Comparison of ENCODE assay signal across 18 cellular contexts in genomic region chr18:24214144-24214543, GRCh38.
DNase-seq lines count a peak whose midpoint lies in the region; ATAC-seq and TF ChIP-seq lines count a peak whose summit lies in the region.
"Had no signal": no experiment of that assay in that cellular context is flagged by ENCODE, and none has a peak within 500 bp of the region (broad histone marks: within the 10 kb centered on the region; RNA-seq: fewer than 3 reads in every experiment).

No MANE protein-coding gene starts in this region.

- peak overlapping the region; percentile 47 for H3K4me3 Mint-ChIP-seq in Calu3 (ENCODE audit: low read depth, unreplicated experiment)
- H3K4me3 Mint-ChIP-seq: central memory CD8-positive, alpha-beta T cell; endodermal cell; stimulated activated naive B cell treated with anti-CD40 and anti-IgM and Interleukin-4, amounts not matched to agents 10 μg/mL and 1 μg/mL and 100 μg/mL, for 72 hours had no signal

- in situ Hi-C loops in gastrocnemius medialis (cut with MboI; ENCODE audit: low sequenced_read_pairs in 4 of 4): loop anchor here in 2 of 4 donors (10.0 kb wide), 2 partner anchors 51 to 59 kb away; no protein-coding TSS in a partner anchor

- intact Hi-C loops in Calu3 (cut with micrococcal nuclease; ENCODE audit: unreplicated experiment): loop anchor here (2.0 kb wide), 1 partner anchor 57 kb away; no protein-coding TSS in a partner anchor
- intact Hi-C loops in PC-9 (cut with micrococcal nuclease; ENCODE audit: unreplicated experiment): loop anchor here (10.0 kb wide), 1 partner anchor 79 kb away; the partner anchor contains the start of gene CABYR
- intact Hi-C loops in gastrocnemius medialis (cut with DNase I; ENCODE audit: low total_unique reads): loop anchor here (10.0 kb wide), 1 partner anchor 629 kb away; the partner anchor contains the start of gene NPC1

- no peaks in the 10 kb centered on the region for H3K27me3 ChIP-seq in PC-9 (ENCODE audit: insufficient read depth, low read depth)
- H3K27me3 ChIP-seq in layer of hippocampus (ENCODE audit: control insufficient read depth, insufficient read depth, low read length): no peaks in the 10 kb centered on the region
- H3K27me3 ChIP-seq in gastrocnemius medialis: no peaks in the 10 kb centered on the region
- H3K27me3 ChIP-seq: MG63, uterus had no signal

- no peak for DNase-seq in Calu3
- DNase-seq in PC-9: no peak
- DNase-seq in gastrocnemius medialis: no peak
- no peak for DNase-seq in activated CD4-positive, alpha-beta T cell treated with anti-CD3 and anti-CD28 coated beads, Interleukin-2, amount 50 U/mL, for 1 hour
- DNase-seq in activated effector memory CD4-positive, alpha-beta T cell treated with anti-CD3 and anti-CD28 coated beads, Interleukin-2, amount 50 U/mL, for 16 hours: no peak
- no peak for DNase-seq in NCI-H226
- DNase-seq: endodermal cell; left colon; MG63; NCI-H1694 treated with DMSO at 0.1 percent for 48 hours; NCI-H510A; stimulated activated naive B cell treated with anti-CD40 and anti-IgM and Interleukin-4, amounts not matched to agents 10 μg/mL and 1 μg/mL and 100 μg/mL, for 72 hours; T-helper 9 cell; uterus had no signal

- H3K4me1 ChIP-seq in PC-9 (replicated peaks; ENCODE audit: insufficient read depth) (peaks cover 53% of the 10 kb centered on the region), gastrocnemius medialis (peaks cover 38 to 42% of the 10 kb centered on the region in 2 donors)
- H3K4me1 ChIP-seq: prostate gland, uterus had no signal

- H3K4me1 Mint-ChIP-seq in Calu3 (ENCODE audit: low read depth, unreplicated experiment): peaks cover 56% of the 10 kb centered on the region
- H3K4me1 Mint-ChIP-seq: central memory CD8-positive, alpha-beta T cell had no signal

- peaks cover 36% of the 10 kb centered on the region for H3F3A ChIP-seq in PC-9 (ENCODE audit: insufficient read depth, low read depth)

- peak overlapping the region; percentile 62 for H3K4me2 ChIP-seq in PC-9

- ATAC-seq in gastrocnemius medialis (no peak), HG02981 (IDR thresholded peaks at IDR 0.05; ENCODE audit: unreplicated experiment) (no peak)
- ATAC-seq: stimulated activated naive B cell treated with anti-CD40 and anti-IgM and Interleukin-4, amounts not matched to agents 10 μg/mL and 1 μg/mL and 100 μg/mL, for 72 hours had no signal

- H4K20me1 ChIP-seq in PC-9 (ENCODE audit: insufficient read depth): no peaks in the 10 kb centered on the region

- H3K36me3 Mint-ChIP-seq in Calu3 (ENCODE audit: insufficient read depth, unreplicated experiment): peaks cover 13% of the 10 kb centered on the region
- H3K36me3 Mint-ChIP-seq: stimulated activated naive B cell treated with anti-CD40 and anti-IgM and Interleukin-4, amounts not matched to agents 10 μg/mL and 1 μg/mL and 100 μg/mL, for 72 hours had no signal

- CTCF ChIA-PET in Calu3 (lab: Charles Lee): interaction anchor here (2.0 kb wide), 1 partner anchor 37 kb away, joined by 5 read pairs; no protein-coding TSS in a partner anchor
- CTCF ChIA-PET in PC-9 (lab: Charles Lee): no interaction called here

- H3K27ac Mint-ChIP-seq in Calu3 (ENCODE audit: unreplicated experiment): peak overlapping the region; percentile 71
- H3K27ac Mint-ChIP-seq: endodermal cell; stimulated activated naive B cell treated with anti-CD40 and anti-IgM and Interleukin-4, amounts not matched to agents 10 μg/mL and 1 μg/mL and 100 μg/mL, for 72 hours had no signal

- H3K4me3 ChIP-seq in PC-9: no peak overlapping the region
- H3K4me3 ChIP-seq in gastrocnemius medialis: no peak overlapping the region
- H3K4me3 ChIP-seq: MG63, prostate gland, uterus had no signal

- H3K27ac ChIP-seq in PC-9 (no peak overlapping the region), layer of hippocampus (ENCODE audit: low read depth, low read length) (peak overlapping the region; percentile 69), gastrocnemius medialis (peak overlapping the region; percentile 56 to 82 (median 72))

- peaks cover 16% of the 10 kb centered on the region for H3K79me2 ChIP-seq in PC-9 (ENCODE audit: low read depth)

- no peaks in the 10 kb centered on the region for H3K9me3 Mint-ChIP-seq in Calu3 (ENCODE audit: low read depth, unreplicated experiment)
- H3K9me3 Mint-ChIP-seq: central memory CD8-positive, alpha-beta T cell; endodermal cell; stimulated activated naive B cell treated with anti-CD40 and anti-IgM and Interleukin-4, amounts not matched to agents 10 μg/mL and 1 μg/mL and 100 μg/mL, for 72 hours had no signal

- TF ChIP-seq CTCF in Calu3 (IDR thresholded peaks at IDR 0.05; ENCODE audit: unreplicated experiment) (no peak), PC-9 (conservative IDR thresholded peaks at IDR 0.05) (no peak), gastrocnemius medialis (IDR thresholded peaks at IDR 0.05 in 4 of 5, conservative IDR thresholded peaks at IDR 0.05 in 1 of 5) (no peak)

- no peak for TF ChIP-seq POLR2A in gastrocnemius medialis (IDR thresholded peaks at IDR 0.05)

- no peaks in the 10 kb centered on the region for H3K27me3 Mint-ChIP-seq in Calu3 (ENCODE audit: unreplicated experiment)
- H3K27me3 Mint-ChIP-seq: central memory CD8-positive, alpha-beta T cell; stimulated activated naive B cell treated with anti-CD40 and anti-IgM and Interleukin-4, amounts not matched to agents 10 μg/mL and 1 μg/mL and 100 μg/mL, for 72 hours had no signal

- H2AFZ ChIP-seq in PC-9: no peak overlapping the region

- POLR2A ChIA-PET in PC-9 (lab: Charles Lee; ENCODE audit: unreplicated experiment): interaction anchor here (0.6 to 0.7 kb wide), 2 partner anchors 58 to 212 kb away, joined by 5 to 6 read pairs; partner anchors contain the start of gene IMPACT

- H3K9me3 ChIP-seq in PC-9 (ENCODE audit: insufficient read depth, low read depth): 0 out of 2 replicates have a peak, but pooled peaks cover 5% of the 10 kb centered on the region
- no peaks in the 10 kb centered on the region for H3K9me3 ChIP-seq in gastrocnemius medialis
- H3K9me3 ChIP-seq: MG63, prostate gland, uterus had no signal

- BruUV-seq in Calu3 (replicated peaks; lab: Mats Ljungman, UMichigan): no TSS peak
- BruUV-seq in PC-9 (replicated peaks; lab: Mats Ljungman, UMichigan): no TSS peak

- H3K9me2 ChIP-seq in PC-9 (ENCODE audit: insufficient read depth): no peaks in the 10 kb centered on the region

- no peaks in the 10 kb centered on the region for H3K36me3 ChIP-seq in PC-9 (ENCODE audit: low read depth)
- no peaks in the 10 kb centered on the region for H3K36me3 ChIP-seq in gastrocnemius medialis
- H3K36me3 ChIP-seq: MG63, prostate gland, uterus had no signal
